17 cellular contexts compared by ENCODE assay signal in the genomic region with DNA sequence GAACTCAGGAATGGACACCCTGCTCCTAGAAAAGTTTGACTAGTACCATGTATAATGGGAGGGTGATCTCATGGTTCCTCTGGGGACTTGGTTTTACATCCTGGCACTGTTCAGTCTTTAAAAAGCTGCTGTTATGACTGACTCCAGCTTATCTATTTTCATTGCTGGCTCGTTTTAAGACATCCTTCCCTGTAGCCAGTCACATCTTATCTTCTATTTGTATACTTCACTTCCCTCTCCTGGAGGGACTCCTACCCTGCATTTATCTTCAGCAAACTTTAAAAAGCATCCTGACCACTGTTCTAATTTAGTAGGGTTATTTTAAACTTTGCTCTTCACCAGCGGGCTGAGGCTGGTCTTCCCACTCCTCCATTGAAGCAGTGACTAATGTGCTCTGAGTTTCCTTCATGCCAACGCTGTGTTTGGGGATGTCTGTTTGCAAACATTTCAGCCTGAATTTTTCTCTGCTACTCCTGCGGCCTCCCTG.
DNase-seq lines count a peak whose midpoint lies in the region; ATAC-seq, FAIRE-seq and TF ChIP-seq lines count a peak whose summit lies in the region.
"Had no signal": no experiment of that assay in that cellular context is flagged by ENCODE, and none has a peak within 500 bp of the region (broad histone marks: within the 10 kb centered on the region; RNA-seq: fewer than 3 reads in every experiment).

No MANE protein-coding gene starts in this region.

- no peak overlapping the region for H2BK12ac ChIP-seq in mesenchymal stem cell (ENCODE audit: low read length in 2 of 2)

- peak; percentile 67 for DNase-seq in GDM1 (lab: John Stamatoyannopoulos, UW)
- DNase-seq in RPMI7951 (ENCODE audit: low read depth) = peak; percentile 15
- DNase-seq in erythroblast (lab: John Stamatoyannopoulos, UW) = peak; percentile 39 to 44
- peak; percentile 84 for DNase-seq in mesenchymal stem cell
- DNase-seq in Peyer's patch = no peak
- no peak for DNase-seq in RCC 7860 (ENCODE audit: low spot score)
- DNase-seq: activated CD4-positive, alpha-beta T cell treated with anti-CD3 and anti-CD28 coated beads, Interleukin-2, amount 50 U/mL, for 1 hour; effector memory CD4-positive, alpha-beta T cell; NCI-H1048; PC-9; stimulated activated CD4-positive, alpha-beta T cell treated with anti-CD3 and anti-CD28 coated beads, Interleukin-2, amount 100 ng/mL, for 24 hours; upper lobe of left lung had no signal

- H3K4me1 ChIP-seq in mesenchymal stem cell (ENCODE audit: control insufficient read depth, insufficient read depth, low read depth, low read length) (no peaks in the 10 kb centered on the region), Peyer's patch (no peaks in the 10 kb centered on the region)

- no peaks in the 10 kb centered on the region for H3K79me1 ChIP-seq in mesenchymal stem cell (replicated peaks; ENCODE audit: low read length, poor library complexity, severe bottlenecking)

- H3K36me3 ChIP-seq in mesenchymal stem cell (ENCODE audit: control insufficient read depth in 1 of 2, insufficient read depth in 2 of 2, low read depth in 1 of 2, low read length in 2 of 2) (no peaks in the 10 kb centered on the region), Peyer's patch (no peaks in the 10 kb centered on the region)
- H3K36me3 ChIP-seq: gastroesophageal sphincter, upper lobe of left lung had no signal

- H2BK120ac ChIP-seq in mesenchymal stem cell (ENCODE audit: low read depth, low read length) = no peak overlapping the region

- no peak overlapping the region for H2BK5ac ChIP-seq in mesenchymal stem cell (ENCODE audit: low read depth, low read length, poor library complexity, severe bottlenecking)

- H3K4me3 ChIP-seq in mesenchymal stem cell (ENCODE audit: insufficient read depth in 1 of 2, low read depth in 1 of 2, low read length in 2 of 2) (no peak overlapping the region), Peyer's patch (no peak overlapping the region)
- H3K4me3 ChIP-seq: gastroesophageal sphincter, PC-9, upper lobe of left lung had no signal

- no peak overlapping the region for H3K18ac ChIP-seq in mesenchymal stem cell (ENCODE audit: low read depth in 1 of 2, low read length in 2 of 2)

- no peak for TF ChIP-seq CTCF in Peyer's patch (IDR thresholded peaks at IDR 0.05)

- H3K27me3 ChIP-seq in mesenchymal stem cell (ENCODE audit: control insufficient read depth in 1 of 2, insufficient read depth in 1 of 2, low read length in 2 of 2) (no peaks in the 10 kb centered on the region), Peyer's patch (no peaks in the 10 kb centered on the region)
- H3K27me3 ChIP-seq: gastroesophageal sphincter, upper lobe of left lung had no signal

- H3K23ac ChIP-seq in mesenchymal stem cell (ENCODE audit: low read length in 2 of 2) = no peak overlapping the region

- no peak overlapping the region for H4K8ac ChIP-seq in mesenchymal stem cell (ENCODE audit: low read length)

- no peak overlapping the region for H2AFZ ChIP-seq in mesenchymal stem cell (ENCODE audit: low read depth, low read length)
- H2AFZ ChIP-seq: PC-9 had no signal

- no peak overlapping the region for H3K9ac ChIP-seq in mesenchymal stem cell (ENCODE audit: low read length)

- no peak overlapping the region for H3K4ac ChIP-seq in mesenchymal stem cell (ENCODE audit: low read depth in 1 of 2, low read length in 2 of 2)

- H3K14ac ChIP-seq in mesenchymal stem cell (ENCODE audit: low read length in 2 of 2) = no peak overlapping the region

- H3K4me2 ChIP-seq in mesenchymal stem cell (ENCODE audit: low read length, poor library complexity, severe bottlenecking) = no peak overlapping the region
- H3K4me2 ChIP-seq: PC-9 had no signal

- H2AK5ac ChIP-seq in mesenchymal stem cell (ENCODE audit: low read length, severe bottlenecking) = no peak overlapping the region

- no peak for ATAC-seq in GM21390 (IDR thresholded peaks at IDR 0.05; ENCODE audit: unreplicated experiment)
- ATAC-seq in HG03565 (IDR thresholded peaks at IDR 0.05; ENCODE audit: unreplicated experiment) = no peak
- ATAC-seq: activated T-helper 17 cell treated with anti-CD3 and anti-CD28 coated beads, Interleukin-2, amount 50 U/mL, for 72 hours; gastroesophageal sphincter had no signal

- H4K91ac ChIP-seq in mesenchymal stem cell (ENCODE audit: low read length) = no peak overlapping the region

- TF ChIP-seq POLR2A in erythroblast (IDR thresholded peaks at IDR 0.05; ENCODE audit: low read length) (no peak), Peyer's patch (IDR thresholded peaks at IDR 0.05) (no peak)

- no peak for FAIRE-seq in RCC 7860 (lab: Jason Lieb, UNC)
- FAIRE-seq: keratinocyte had no signal

- H2BK15ac ChIP-seq in mesenchymal stem cell (ENCODE audit: low read depth, poor library complexity, severe bottlenecking) = no peak overlapping the region

- H3K27ac ChIP-seq in mesenchymal stem cell (ENCODE audit: low read length, poor library complexity, severe bottlenecking) (no peak overlapping the region), Peyer's patch (no peak overlapping the region)
- H3K27ac ChIP-seq: gastroesophageal sphincter, PC-9 had no signal

- no peaks in the 10 kb centered on the region for H3K9me3 ChIP-seq in mesenchymal stem cell (ENCODE audit: control insufficient read depth, low read length)
- no peaks in the 10 kb centered on the region for H3K9me3 ChIP-seq in Peyer's patch
- H3K9me3 ChIP-seq: gastroesophageal sphincter, upper lobe of left lung had no signal

- 52% methylated on average over 4 of the region's 4 CpGs for WGBS in mesenchymal stem cell

Comparison
In these comparisons a context has a peak if more than half of its experiments do, and no peak if none do; other contexts are left out.
1. DNase-seq: peak in GDM1 (single experiment), RPMI7951 (single experiment), erythroblast (2 of 2) and mesenchymal stem cell (single experiment); none in Peyer's patch (0 of 3) and RCC 7860 (single experiment).